Comparison of ENCODE assay signal across 23 cellular contexts in the genomic region with DNA sequence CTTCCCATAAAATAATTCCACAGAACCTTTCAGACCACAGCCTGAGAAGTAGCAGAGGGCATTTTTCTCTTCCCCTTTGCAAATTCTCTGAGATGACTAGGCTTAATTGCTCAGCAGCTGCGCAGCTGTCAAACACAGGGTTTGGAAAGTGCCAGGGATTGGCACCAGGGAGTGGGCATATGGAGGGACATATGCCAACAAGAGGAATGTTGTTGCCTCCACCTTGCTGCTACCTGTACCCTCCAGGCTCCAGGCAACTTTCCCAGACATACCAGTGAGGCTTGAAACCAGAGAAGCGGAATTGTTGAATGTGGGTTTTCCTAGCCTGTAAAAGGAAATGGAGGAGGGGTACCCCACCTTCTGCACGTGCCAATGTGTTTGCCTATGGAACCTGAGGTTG.
"Had no signal": no experiment of that assay in that cellular context is flagged by ENCODE, and none has a peak within 500 bp of the region (broad histone marks: within the 10 kb centered on the region; RNA-seq: fewer than 3 reads in every experiment).

No MANE protein-coding gene starts in this region.

- ATAC-seq: left colon; left lung; lower lobe of right lung; naive thymus-derived CD8-positive, alpha-beta T cell; right lobe of liver; stimulated activated naive B cell treated with anti-CD40 and anti-IgM and Interleukin-4, amounts not matched to agents 10 μg/mL and 1 μg/mL and 100 μg/mL, for 72 hours; stimulated activated naive CD8-positive, alpha-beta T cell treated with anti-CD3 and anti-CD28 coated beads, Interleukin-15, Interleukin-2, amounts not matched to agents 100 U/mL and 50 U/mL, for 24 hours; upper lobe of right lung had no signal

- H3K27me3 ChIP-seq: left lung, right atrium auricular region, testis, thyroid gland, upper lobe of right lung had no signal

- H3K4me3 ChIP-seq: left lung, lower lobe of right lung, right atrium auricular region, right lobe of liver, smooth muscle cell, stomach, testis, thyroid gland, upper lobe of right lung had no signal

- DNase-seq: hypothalamus; immature natural killer cell; kidney; left colon; left lung; lower lobe of right lung; mammary epithelial cell; mesenchymal stem cell; naive thymus-derived CD8-positive, alpha-beta T cell; nucleus accumbens; right lobe of liver; stimulated activated CD4-positive, alpha-beta T cell treated with anti-CD3 and anti-CD28 coated beads, Interleukin-1b, Interleukin-23, amount 100 ng/mL, for 48 hours; stimulated activated CD4-positive, alpha-beta T cell treated with anti-CD3 and anti-CD28 coated beads, Interleukin-4, amount 100 ng/mL, for 1 hour; stimulated activated naive B cell treated with anti-CD40 and anti-IgM and Interleukin-4, amounts not matched to agents 10 μg/mL and 1 μg/mL and 100 μg/mL, for 72 hours; stimulated activated naive CD8-positive, alpha-beta T cell treated with anti-CD3 and anti-CD28 coated beads, Interleukin-15, Interleukin-2, amounts not matched to agents 100 U/mL and 50 U/mL, for 24 hours; stomach; testis; thyroid gland; trophoblast cell; upper lobe of right lung had no signal

- H3K27ac ChIP-seq: left lung, lower lobe of right lung, parathyroid adenoma, right atrium auricular region, right lobe of liver, stomach, testis, thyroid gland, upper lobe of right lung had no signal

- H3K9me3 ChIP-seq: left lung, lower lobe of right lung, right atrium auricular region, right lobe of liver, testis, thyroid gland, upper lobe of right lung had no signal

- H3K36me3 ChIP-seq: left lung, lower lobe of right lung, right atrium auricular region, right lobe of liver, stomach, thyroid gland, upper lobe of right lung had no signal

- H3K4me1 ChIP-seq: left lung, lower lobe of right lung, parathyroid adenoma, right atrium auricular region, right lobe of liver, stomach, testis, thyroid gland, upper lobe of right lung had no signal
